In genomic region chr17:74695629-74696028, GRCh38 we compare ENCODE assay signal across 19 cellular contexts. TPM values are rescaled to one million over a fixed set of nuclear protein-coding genes. Genes with fewer than 3 reads are reported as not detected.
DNase-seq lines count a peak whose midpoint lies in the region; ATAC-seq, FAIRE-seq and TF ChIP-seq lines count a peak whose summit lies in the region.
"Had no signal": no experiment of that assay in that cellular context is flagged by ENCODE, and none has a peak within 500 bp of the region (broad histone marks: within the 10 kb centered on the region; RNA-seq: fewer than 3 reads in every experiment).

No MANE protein-coding gene starts in this region.

- H4K8ac ChIP-seq in H1 (ENCODE audit: extremely low read depth, insufficient read depth, low read length) = no peak overlapping the region

- no peak overlapping the region for H3K14ac ChIP-seq in H1 (ENCODE audit: insufficient read length)

- no peaks in the 10 kb centered on the region for H3K36me3 Mint-ChIP-seq in stimulated activated memory B cell treated with anti-CD40 and anti-IgM and Interleukin-4, amounts not matched to agents 10 μg/mL and 1 μg/mL and 100 μg/mL, for 72 hours

- POLR2A ChIA-PET in H1 (lab: Charles Lee; ENCODE audit: partially characterized antibody) = interaction anchor here (0.6 to 1.5 kb wide), 4 partner anchors 14 to 76 kb away, joined by 3 read pairs; no protein-coding TSS in a partner anchor

- H3K27me3 ChIP-seq in H7 (ENCODE audit: control insufficient read depth, insufficient read depth, low read length) = no peaks in the 10 kb centered on the region
- peaks cover 0 to 2% (median 0%) of the 10 kb centered on the region in 4 experiments; a peak in 1 of 7 replicates for H3K27me3 ChIP-seq in H1 (replicated peaks in 1 of 4; ENCODE audit: control insufficient read depth in 3 of 4, extremely low read depth in 1 of 4, insufficient read depth in 3 of 4, low read length in 3 of 4)

- H3K4ac ChIP-seq in H1 (replicated peaks; ENCODE audit: insufficient read length, low read depth, low read length) = no peak overlapping the region

- H2AK5ac ChIP-seq in H1 (ENCODE audit: low read depth, low read length) = no peak overlapping the region

- no peak overlapping the region for H3K23ac ChIP-seq in H1 (ENCODE audit: insufficient read length)

- no peak overlapping the region for H2BK5ac ChIP-seq in H1 (ENCODE audit: low read depth, low read length)

- H2BK20ac ChIP-seq in H1 (ENCODE audit: low read length) = no peak overlapping the region

- FAIRE-seq in H1 (lab: Jason Lieb, UNC) = no peak
- FAIRE-seq: GM19239 had no signal

- peak; percentile 5 for DNase-seq in AG20443 (ENCODE audit: low spot score)
- peak; percentile 55 for DNase-seq in H7
- no peak for DNase-seq in H1 (ENCODE audit: low read depth in 1 of 2, low spot score in 2 of 2)
- no peak for DNase-seq in activated CD4-positive, CD25-positive, alpha-beta regulatory T cell (lab: John Stamatoyannopoulos, UW)
- DNase-seq in COLO829 (ENCODE audit: low spot score) = no peak
- DNase-seq: 8988T; BE2C; Calu3; CD4-positive, alpha-beta memory T cell; DMS79 treated with DMSO at 0.1 percent for 48 hours; GF-D8; GM23248 had no signal

- H3K4me3 Mint-ChIP-seq in stimulated activated memory B cell treated with anti-CD40 and anti-IgM and Interleukin-4, amounts not matched to agents 10 μg/mL and 1 μg/mL and 100 μg/mL, for 72 hours = no peak overlapping the region
- H3K4me3 Mint-ChIP-seq: CD4-positive, alpha-beta memory T cell had no signal

- H2AFZ ChIP-seq in H1 (ENCODE audit: low read length) = no peak overlapping the region
- H2AFZ ChIP-seq: GM23248 had no signal

- H3K27me3 Mint-ChIP-seq in stimulated activated memory B cell treated with anti-CD40 and anti-IgM and Interleukin-4, amounts not matched to agents 10 μg/mL and 1 μg/mL and 100 μg/mL, for 72 hours = peaks cover 24% of the 10 kb centered on the region

- H3K27ac Mint-ChIP-seq in stimulated activated memory B cell treated with anti-CD40 and anti-IgM and Interleukin-4, amounts not matched to agents 10 μg/mL and 1 μg/mL and 100 μg/mL, for 72 hours = peak overlapping the region; percentile 35
- H3K27ac Mint-ChIP-seq: CD4-positive, alpha-beta memory T cell had no signal

- ATAC-seq in stimulated activated memory B cell treated with anti-CD40 and anti-IgM and Interleukin-4, amounts not matched to agents 10 μg/mL and 1 μg/mL and 100 μg/mL, for 72 hours = no peak
- ATAC-seq in GM19452 (IDR thresholded peaks at IDR 0.05; ENCODE audit: unreplicated experiment) = no peak

- no peaks in the 10 kb centered on the region for H3K9me3 Mint-ChIP-seq in stimulated activated memory B cell treated with anti-CD40 and anti-IgM and Interleukin-4, amounts not matched to agents 10 μg/mL and 1 μg/mL and 100 μg/mL, for 72 hours

- H3K18ac ChIP-seq in H1 (ENCODE audit: extremely low read depth, low read length) = no peak overlapping the region

- H3K4me3 ChIP-seq in H7 (ENCODE audit: insufficient read depth, low read depth, low read length) (no peak overlapping the region), H1 (ENCODE audit: extremely low read depth in 1 of 4, insufficient read depth in 2 of 4, low read depth in 3 of 4, low read length in 4 of 4) (no peak overlapping the region)
- H3K4me3 ChIP-seq: GM23248, HAP-1 had no signal

- H3K79me1 ChIP-seq in H1 (ENCODE audit: low read depth, low read length) = no peaks in the 10 kb centered on the region

- H3K4me2 ChIP-seq in H1 (ENCODE audit: insufficient read depth in 1 of 2, low read depth in 2 of 2, low read length in 2 of 2) = no peak overlapping the region
- H3K4me2 ChIP-seq: KMS-11 had no signal

- no peak overlapping the region for H3K27ac ChIP-seq in H1 (ENCODE audit: low read depth, low read length)
- H3K27ac ChIP-seq: C4-2B, GM23248, KMS-11 had no signal

- no peaks in the 10 kb centered on the region for H3K4me1 ChIP-seq in H1 (replicated peaks in 1 of 4; ENCODE audit: control insufficient read depth in 3 of 4, insufficient read depth in 4 of 4, low read length in 3 of 4)
- H3K4me1 ChIP-seq: BE2C, HAP-1 had no signal

- H4K20me1 ChIP-seq in H1 (replicated peaks in 1 of 2; ENCODE audit: control insufficient read depth in 1 of 2, insufficient read depth in 2 of 2, low read length in 2 of 2) = peaks cover 0 to 2% of the 10 kb centered on the region in 2 experiments

- no peaks in the 10 kb centered on the region for H3K9me3 ChIP-seq in H1 (ENCODE audit: insufficient read depth in 2 of 2, low read depth in 1 of 2, low read length in 1 of 2)
- H3K9me3 ChIP-seq: BE2C, HAP-1 had no signal

- no peak overlapping the region for H4K5ac ChIP-seq in H1 (ENCODE audit: insufficient read length, low read depth, low read length)

- TF ChIP-seq CTCF in H1 (IDR thresholded peaks at IDR 0.05; ENCODE audit: control extremely low read depth in 1 of 3, insufficient read depth in 1 of 3, low read depth in 1 of 3, low read length in 3 of 3) = peak in 2 of 3 experiments; percentile 28 to 31; a peak in 2 of 4 replicates

- no peak for TF ChIP-seq POLR2A in H1 (IDR thresholded peaks at IDR 0.05; ENCODE audit: control extremely low read depth in 1 of 2, low read depth in 2 of 2, low read length in 2 of 2)

- TF ChIP-seq RAD21 in H1 (IDR thresholded peaks at IDR 0.05 in 1 of 2, conservative IDR thresholded peaks at IDR 0.05 in 1 of 2; ENCODE audit: low read depth in 2 of 2, low read length in 2 of 2) = 0 out of 4 replicates have a peak, but pooled peaks of 1 of the 2 experiments have one; percentile 10

- H2BK120ac ChIP-seq in H1 (replicated peaks; ENCODE audit: low read depth, low read length) = no peak overlapping the region

- CTCF ChIA-PET in H1 (lab: Charles Lee; ENCODE audit: partially characterized antibody) = interaction anchor here (0.7 to 1.8 kb wide), 7 partner anchors 9 to 129 kb away, joined by 3 to 8 read pairs (median 4); no protein-coding TSS in a partner anchor

- no peak overlapping the region for H3K9ac ChIP-seq in H1 (replicated peaks in 1 of 4; ENCODE audit: extremely low read depth in 1 of 4, low read depth in 3 of 4, low read length in 3 of 4)
- H3K9ac ChIP-seq: GM23248, KMS-11 had no signal

- no peaks in the 10 kb centered on the region for H3K79me2 ChIP-seq in H1 (ENCODE audit: control insufficient read depth in 1 of 2, insufficient read depth in 2 of 2, low read length in 2 of 2)

- no peaks in the 10 kb centered on the region for H3K36me3 ChIP-seq in H7 (replicated peaks; ENCODE audit: control insufficient read depth, insufficient read depth, low read length)
- no peaks in the 10 kb centered on the region for H3K36me3 ChIP-seq in H1 (ENCODE audit: control insufficient read depth in 2 of 4, insufficient read depth in 4 of 4, low read length in 3 of 4)
- H3K36me3 ChIP-seq: BE2C, HAP-1 had no signal

- no peak for TF ChIP-seq EP300 in H1 (IDR thresholded peaks at IDR 0.05; ENCODE audit: borderline replicate concordance in 1 of 2, low read depth in 2 of 2, low read length in 2 of 2)

- no peaks in the 10 kb centered on the region for H3K23me2 ChIP-seq in H1 (ENCODE audit: low read depth, low read length)

- no peak overlapping the region for H3K56ac ChIP-seq in H1 (replicated peaks; ENCODE audit: insufficient read length, low read depth, low read length)

- no peak overlapping the region for H2BK12ac ChIP-seq in H1 (ENCODE audit: low read depth, low read length)

- H4K91ac ChIP-seq in H1 (replicated peaks; ENCODE audit: insufficient read length, low read length) = no peak overlapping the region

- peaks cover 13% of the 10 kb centered on the region for H3K4me1 Mint-ChIP-seq in stimulated activated memory B cell treated with anti-CD40 and anti-IgM and Interleukin-4, amounts not matched to agents 10 μg/mL and 1 μg/mL and 100 μg/mL, for 72 hours

- 85% methylated on average over 10 of the region's 11 CpGs; no CpG with 5 or more reads in 1 of the 2 experiments for WGBS in H1 (ENCODE audit: extremely low coverage in 1 of 2, insufficient coverage in 1 of 2, insufficient read length in 1 of 2, insufficient replicate concordance in 2 of 2, low coverage in 1 of 2, low lambda C conversion rate in 2 of 2, missing lambda C conversion rate in 1 of 2), 2 experiments

- H2BK15ac ChIP-seq in H1 (ENCODE audit: low read length) = no peak overlapping the region

TF ChIP-seq in H1, 55 proteins besides CTCF, POLR2A, EP300 and RAD21 (continues in another document):
- TF ChIP-seq RNF2 (IDR thresholded peaks at IDR 0.05; ENCODE audit: borderline replicate concordance, low read depth, low read length, missing control alignments, poor library complexity, severe bottlenecking) = no peak

RNA-seq across cellular contexts. Expression of gene CD300LF, which starts 17.1 kb away (rescaled TPM):
- not detected in 2 replicates for total RNA-seq in H7 (2014; rRNA removed; shearing (Covaris generic))
- total RNA-seq in H1 (2021; fragmentation: NEBNext Ultra II Directional; extraction: Animal tissue kit (Norgen Biotek cat#: 25700)) = not detected in 2 replicates
- polyA plus RNA-seq in H1 (2011; rRNA removed) = not detected in 2 replicates
- not detected for polyA plus RNA-seq in H1 (2011; cell fraction: cytosol; rRNA removed)
- not detected for polyA plus RNA-seq in H1 (2011; cell fraction: nucleus; rRNA removed)
- polyA plus RNA-seq in H1 (2012, experiment 1 of 2) = not detected in 4 replicates
- not detected for polyA plus RNA-seq in H1 (2012, experiment 2 of 2)
- polyA plus RNA-seq in H1 (2013, experiment 1 of 2) = not detected
- not detected for polyA plus RNA-seq in H1 (2013, experiment 2 of 2)
- not detected in 2 replicates for polyA minus RNA-seq in H1 (2011; rRNA and poly(A)+ RNA removed)
- not detected for polyA minus RNA-seq in H1 (2011; cell fraction: cytosol; rRNA and poly(A)+ RNA removed)
- polyA minus RNA-seq in H1 (2011; cell fraction: nucleus; rRNA and poly(A)+ RNA removed) = not detected
- total RNA-seq: Calu3, GM23248, HT-29 had no signal
- polyA plus RNA-seq: CD4-positive, alpha-beta memory T cell; GM23248 had no signal

RNA-seq across cellular contexts. Expression of gene RAB37, which starts 41.4 kb away (rescaled TPM):
- 2.5 and 3.5 TPM in 2 replicates for total RNA-seq in H7 (2014; rRNA removed; shearing (Covaris generic))
- 5.2 and 5.5 TPM in 2 replicates for total RNA-seq in H1 (2021; fragmentation: NEBNext Ultra II Directional; extraction: Animal tissue kit (Norgen Biotek cat#: 25700))
- 6.1 and 6.6 TPM in 2 replicates for polyA plus RNA-seq in H1 (2011; rRNA removed)
- 9.7 TPM for polyA plus RNA-seq in H1 (2011; cell fraction: cytosol; rRNA removed)
- polyA plus RNA-seq in H1 (2011; cell fraction: nucleus; rRNA removed) = 13.3 TPM
- polyA plus RNA-seq in H1 (2012, experiment 1 of 2) = 5.0 to 7.8 TPM (median 6.5 TPM) in 4 replicates
- 4.2 TPM for polyA plus RNA-seq in H1 (2012, experiment 2 of 2)
- polyA plus RNA-seq in H1 (2013, experiment 1 of 2) = 6.1 TPM
- polyA plus RNA-seq in H1 (2013, experiment 2 of 2) = 5.8 TPM
- polyA minus RNA-seq in H1 (2011; rRNA and poly(A)+ RNA removed) = 4.4 and 12.4 TPM in 2 replicates
- polyA minus RNA-seq in H1 (2011; cell fraction: cytosol; rRNA and poly(A)+ RNA removed) = 7.9 TPM
- polyA minus RNA-seq in H1 (2011; cell fraction: nucleus; rRNA and poly(A)+ RNA removed) = 2.7 TPM
- polyA plus RNA-seq: GM23248 had no signal

RNA-seq across cellular contexts. Expression of gene NHERF1, which starts 52.8 kb away (rescaled TPM):
- total RNA-seq in H7 (2014; rRNA removed; shearing (Covaris generic)) = 63.1 and 79.1 TPM in 2 replicates
- total RNA-seq in H1 (2021; fragmentation: NEBNext Ultra II Directional; extraction: Animal tissue kit (Norgen Biotek cat#: 25700)) = 91.3 and 92.9 TPM in 2 replicates
- polyA plus RNA-seq in H1 (2011; rRNA removed) = 99.2 and 140 TPM in 2 replicates
- 107 TPM for polyA plus RNA-seq in H1 (2011; cell fraction: cytosol; rRNA removed)
- polyA plus RNA-seq in H1 (2011; cell fraction: nucleus; rRNA removed) = 85.0 TPM
- polyA plus RNA-seq in H1 (2012, experiment 1 of 2) = 74.7 to 102 TPM (median 92.8 TPM) in 4 replicates
- 128 TPM for polyA plus RNA-seq in H1 (2012, experiment 2 of 2)
- 121 TPM for polyA plus RNA-seq in H1 (2013, experiment 1 of 2)
- polyA plus RNA-seq in H1 (2013, experiment 2 of 2) = 130 TPM
- 57.8 and 78.7 TPM in 2 replicates for polyA minus RNA-seq in H1 (2011; rRNA and poly(A)+ RNA removed)
- 43.7 TPM for polyA minus RNA-seq in H1 (2011; cell fraction: cytosol; rRNA and poly(A)+ RNA removed)
- 26.3 TPM for polyA minus RNA-seq in H1 (2011; cell fraction: nucleus; rRNA and poly(A)+ RNA removed)

Comparison
In these comparisons a context has a peak if more than half of its experiments do, and no peak if none do; other contexts are left out.
1. DNase-seq: peak in AG20443 (single experiment) and H7 (single experiment); none in H1 (0 of 2), activated CD4-positive, CD25-positive, alpha-beta regulatory T cell (0 of 4) and COLO829 (single experiment).